ENCODE assay signal across 8 cellular contexts in genomic region chr7:139109188-139109982, GRCh38. TPM values are rescaled to one million over a fixed set of nuclear protein-coding genes. Genes with fewer than 3 reads are reported as not detected.
DNase-seq lines count a peak whose midpoint lies in the region; ATAC-seq, FAIRE-seq and TF ChIP-seq lines count a peak whose summit lies in the region.

TSS of gene ZC3HAV1 (minus strand) at chr7:139109720. CDS start at chr7:139109331, 389 bp downstream.

- no peaks in the 10 kb centered on the region for H3K27me3 Mint-ChIP-seq in activated naive CD4-positive, alpha-beta T cell treated with anti-CD3 and anti-CD28 coated beads for 36 hours (ENCODE audit: low read depth)

- ATAC-seq in gastroesophageal sphincter = peak; percentile 92

- peaks cover 5% of the 10 kb centered on the region for H3K9me3 Mint-ChIP-seq in activated naive CD4-positive, alpha-beta T cell treated with anti-CD3 and anti-CD28 coated beads for 36 hours

- H3K9me3 ChIP-seq in Loucy (ENCODE audit: insufficient read depth, low read depth, low read length) = no peaks in the 10 kb centered on the region
- no peaks in the 10 kb centered on the region for H3K9me3 ChIP-seq in gastroesophageal sphincter
- no peaks in the 10 kb centered on the region for H3K9me3 ChIP-seq in suprapubic skin

- intact Hi-C loops in activated naive CD4-positive, alpha-beta T cell treated with anti-CD3 and anti-CD28 coated beads for 36 hours (cut with micrococcal nuclease) = loop anchor here (1.0 to 10.0 kb wide), 9 partner anchors 9 to 1903 kb away; partner anchors contain the start of genes HIPK2, LUC7L2, MRPS33 and TRIM24

- CTCF ChIA-PET in activated naive CD4-positive, alpha-beta T cell treated with anti-CD3 and anti-CD28 coated beads for 36 hours (lab: Charles Lee) = interaction anchor here (1.6 kb wide), 1 partner anchor 35 kb away, joined by 5 read pairs; no protein-coding TSS in a partner anchor

- H3K9ac ChIP-seq in Loucy (ENCODE audit: low read depth, low read length, poor library complexity, severe bottlenecking) = peak within 1 kb of the TSS; percentile 97

- H3K4me3 ChIP-seq in Loucy (ENCODE audit: low read length, poor library complexity, severe bottlenecking) (peak within 1 kb of the TSS; percentile 81), gastroesophageal sphincter (peak within 1 kb of the TSS; percentile 76 to 92), suprapubic skin (peak within 1 kb of the TSS; percentile 90)

- peaks cover 58% of the 10 kb centered on the region for H3K79me2 ChIP-seq in Loucy (ENCODE audit: insufficient read depth, low read length)

- H2AFZ ChIP-seq in Loucy (ENCODE audit: low read length) = peak within 1 kb of the TSS; percentile 58; the same call in 1 of the 2 replicates

- TF ChIP-seq CTCF in Loucy (conservative IDR thresholded peaks at IDR 0.05; ENCODE audit: low read length) (no peak), gastroesophageal sphincter (IDR thresholded peaks at IDR 0.05) (peak in 3 of 4 experiments; percentile 22 to 30 (median 23)), suprapubic skin (IDR thresholded peaks at IDR 0.05) (no peak)

- peaks cover 34% of the 10 kb centered on the region for H3K4me1 Mint-ChIP-seq in activated naive CD4-positive, alpha-beta T cell treated with anti-CD3 and anti-CD28 coated beads for 36 hours (ENCODE audit: low read depth)

- in situ Hi-C loops in G401 (cut with HindIII; ENCODE audit: low sequenced_read_pairs) = no loop called here

- H3F3A ChIP-seq in Loucy (ENCODE audit: low read depth) = no peaks in the 10 kb centered on the region

- peaks cover 44% of the 10 kb centered on the region for H4K20me1 ChIP-seq in Loucy (ENCODE audit: insufficient read depth, low read length, poor library complexity, severe bottlenecking)

- H3K27ac Mint-ChIP-seq in activated naive CD4-positive, alpha-beta T cell treated with anti-CD3 and anti-CD28 coated beads for 36 hours = peak within 1 kb of the TSS; percentile 95

- H3K27ac ChIP-seq in gastroesophageal sphincter = peak within 1 kb of the TSS; percentile 79 to 98 (median 96)
- peak within 1 kb of the TSS; percentile 96 for H3K27ac ChIP-seq in suprapubic skin

- peak; percentile 12 for DNase-seq in G401 (ENCODE audit: low spot score)
- DNase-seq in H54 (ENCODE audit: insufficient read length, low spot score) = peak; percentile 75
- peak; percentile 72 for DNase-seq in SK-N-DZ (ENCODE audit: low spot score)
- peak; percentile 90 for DNase-seq in activated naive CD4-positive, alpha-beta T cell treated with anti-CD3 and anti-CD28 coated beads for 36 hours
- DNase-seq in occipital lobe (lab: John Stamatoyannopoulos, UW) = peak; percentile 42
- DNase-seq in suprapubic skin (ENCODE audit: low spot score in 2 of 2) = peak; percentile 92 to 95

- TF ChIP-seq POLR2A in H54 (IDR thresholded peaks at IDR 0.05; ENCODE audit: low read depth, low read length) = peak; percentile 66
- peak; percentile 48 to 79 for TF ChIP-seq POLR2A in gastroesophageal sphincter (IDR thresholded peaks at IDR 0.05)
- peak; percentile 48 to 69 for TF ChIP-seq POLR2A in suprapubic skin (IDR thresholded peaks at IDR 0.05)

- H3K4me1 ChIP-seq in Loucy (ENCODE audit: insufficient read depth, low read length, poor library complexity, severe bottlenecking) (peaks cover 30% of the 10 kb centered on the region), gastroesophageal sphincter (peaks cover 0 to 37% (median 0%) of the 10 kb centered on the region in 3 donors), suprapubic skin (peaks cover 38% of the 10 kb centered on the region)

- H3K9me2 ChIP-seq in Loucy (replicated peaks; ENCODE audit: low read depth, low read length) = no peaks in the 10 kb centered on the region

- no peak for FAIRE-seq in H54 (lab: Jason Lieb, UNC)

- H3K27me3 ChIP-seq in Loucy (ENCODE audit: insufficient read depth, low read length, poor library complexity, severe bottlenecking) = peaks cover 11% of the 10 kb centered on the region
- no peaks in the 10 kb centered on the region for H3K27me3 ChIP-seq in gastroesophageal sphincter
- no peaks in the 10 kb centered on the region for H3K27me3 ChIP-seq in suprapubic skin

- H3K4me2 ChIP-seq in Loucy (ENCODE audit: low read depth, low read length, poor library complexity, severe bottlenecking) = peak within 1 kb of the TSS; percentile 85

- H3K36me3 Mint-ChIP-seq in activated naive CD4-positive, alpha-beta T cell treated with anti-CD3 and anti-CD28 coated beads for 36 hours (ENCODE audit: low read depth) = peaks cover 45% of the 10 kb centered on the region

- no peak for TF ChIP-seq EP300 in gastroesophageal sphincter (IDR thresholded peaks at IDR 0.05)
- no peak for TF ChIP-seq EP300 in suprapubic skin (IDR thresholded peaks at IDR 0.05)

- H3K36me3 ChIP-seq in Loucy (ENCODE audit: insufficient read depth, low read length) (no peaks in the 10 kb centered on the region), gastroesophageal sphincter (no peaks in the 10 kb centered on the region), suprapubic skin (no peaks in the 10 kb centered on the region)

- H3K4me3 Mint-ChIP-seq in activated naive CD4-positive, alpha-beta T cell treated with anti-CD3 and anti-CD28 coated beads for 36 hours = peak within 1 kb of the TSS; percentile 92

- WGBS in gastroesophageal sphincter (ENCODE audit: low coverage in 1 of 2), 2 donors = 1 to 7% methylated on average over 3 to 15 of the region's 68 CpGs
- WGBS in suprapubic skin = under 1% methylated on average over 27 of the region's 68 CpGs

RNA-seq across cellular contexts. Expression of gene ZC3HAV1, which starts in this region (rescaled TPM):
- 8.9 and 14.3 TPM in 2 replicates for total RNA-seq in G401 (2014; rRNA removed; shearing (Covaris generic))
- 8.4 and 11.7 TPM in 2 replicates for polyA plus RNA-seq in SK-N-DZ (2014; cell fraction: cytosol; rRNA removed)
- polyA plus RNA-seq in SK-N-DZ (2014; cell fraction: nucleus; rRNA removed) = 2.2 and 3.5 TPM in 2 replicates
- total RNA-seq in activated naive CD4-positive, alpha-beta T cell treated with anti-CD3 and anti-CD28 coated beads for 36 hours = 100 to 1,000 TPM; 131 to 134 TPM
- 10 to 100 TPM; 21.8 to 30.4 (median 27.2) TPM for total RNA-seq in gastroesophageal sphincter
- 5.9 TPM for total RNA-seq in occipital lobe
- total RNA-seq in suprapubic skin = 10 to 100 TPM; 27.0 to 34.4 (median 29.8) TPM

Comparison
In these comparisons a context has a peak if more than half of its experiments do, and no peak if none do; other contexts are left out.
1. Peak in every context shown above with its lines: DNase-seq, ATAC-seq, H3K4me3 ChIP-seq and H3K27ac ChIP-seq.
2. DNase-seq: peak in every context shown above with its lines; median percentile 94 in suprapubic skin; 90 in activated naive CD4-positive, alpha-beta T cell treated with anti-CD3 and anti-CD28 coated beads for 36 hours; 75 in H54; 72 in SK-N-DZ; 42 in occipital lobe; 12 in G401.
3. CTCF ChIP-seq: peak in gastroesophageal sphincter (3 of 4); none in Loucy (single experiment) and suprapubic skin (0 of 2).